Comparison of ENCODE assay signal across 20 cellular contexts in the genomic region with DNA sequence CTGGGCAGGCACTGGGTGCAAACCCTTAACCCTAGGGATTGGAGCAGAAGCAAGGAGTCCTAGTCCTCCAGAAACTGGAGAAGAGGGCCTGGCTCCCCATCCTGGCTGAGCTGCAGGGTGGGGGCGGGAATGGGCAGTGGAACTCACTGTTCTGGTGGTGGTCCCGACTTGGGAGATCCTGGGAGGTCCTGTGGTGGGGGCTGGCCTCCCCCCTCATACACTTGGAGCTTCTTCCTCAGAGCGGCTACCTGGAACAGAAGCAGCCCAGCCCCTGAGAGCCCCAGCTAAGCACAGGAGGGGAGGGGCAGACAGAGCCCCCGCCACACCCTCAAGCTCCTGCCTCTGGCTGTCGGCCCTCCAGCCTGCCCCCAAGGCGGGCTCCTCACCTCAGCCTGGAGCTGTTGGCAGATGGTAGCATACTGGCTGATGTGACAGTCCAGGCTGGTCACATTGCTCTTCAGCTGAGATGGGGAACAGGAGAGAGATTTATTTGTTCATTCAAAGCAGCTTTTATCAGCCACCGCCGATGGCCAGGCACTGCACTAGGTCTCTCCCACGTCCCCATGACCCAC. TPM values are rescaled to one million over a fixed set of nuclear protein-coding genes. Genes with fewer than 3 reads are reported as not detected.
"Had no signal": no experiment of that assay in that cellular context is flagged by ENCODE, and none has a peak within 500 bp of the region (broad histone marks: within the 10 kb centered on the region; RNA-seq: fewer than 3 reads in every experiment).

No MANE protein-coding gene starts in this region.

- H3K36me3 ChIP-seq: thyroid gland, uterus had no signal

- ATAC-seq: foreskin keratinocyte; naive thymus-derived CD4-positive, alpha-beta T cell had no signal

- H3K4me3 ChIP-seq: SK-N-MC, thyroid gland, uterus had no signal

- H3K4me3 Mint-ChIP-seq: activated CD4-positive, alpha-beta memory T cell treated with anti-CD3 and anti-CD28 coated beads, Interleukin-2, amount 10 ng/mL, durations not matched to agents 7 days and 5 days; activated naive CD8-positive, alpha-beta T cell; activated T-cell treated with anti-CD3 and anti-CD28 coated beads, Interleukin-2, amount 50 U/mL, for 24 hours; brain; naive thymus-derived CD4-positive, alpha-beta T cell had no signal

- H3K27me3 ChIP-seq: foreskin keratinocyte, neutrophil, thyroid gland, uterus had no signal

- H3K4me1 Mint-ChIP-seq: brain had no signal

- H3K4me1 ChIP-seq: foreskin keratinocyte, thyroid gland, uterus had no signal

- H3K27ac Mint-ChIP-seq: activated CD4-positive, alpha-beta memory T cell treated with anti-CD3 and anti-CD28 coated beads, Interleukin-2, amount 10 ng/mL, durations not matched to agents 7 days and 5 days; activated naive CD8-positive, alpha-beta T cell; activated T-cell treated with anti-CD3 and anti-CD28 coated beads, Interleukin-2, amount 50 U/mL, for 24 hours; naive thymus-derived CD4-positive, alpha-beta T cell had no signal

- H3K27ac ChIP-seq: foreskin keratinocyte, neutrophil, SK-N-MC, thyroid gland, uterus, WERI-Rb-1 had no signal

- H3K36me3 Mint-ChIP-seq: activated naive CD8-positive, alpha-beta T cell had no signal

- H3K9me3 ChIP-seq: neutrophil, thyroid gland, uterus had no signal

- H3K27me3 Mint-ChIP-seq: activated CD4-positive, alpha-beta memory T cell treated with anti-CD3 and anti-CD28 coated beads, Interleukin-2, amount 10 ng/mL, durations not matched to agents 7 days and 5 days; activated naive CD8-positive, alpha-beta T cell; activated T-cell treated with anti-CD3 and anti-CD28 coated beads, Interleukin-2, amount 50 U/mL, for 24 hours; naive thymus-derived CD4-positive, alpha-beta T cell had no signal

- H3K9me3 Mint-ChIP-seq: activated CD4-positive, alpha-beta memory T cell treated with anti-CD3 and anti-CD28 coated beads, Interleukin-2, amount 10 ng/mL, durations not matched to agents 7 days and 5 days; activated T-cell treated with anti-CD3 and anti-CD28 coated beads, Interleukin-2, amount 50 U/mL, for 24 hours; naive thymus-derived CD4-positive, alpha-beta T cell had no signal

- DNase-seq: activated CD4-positive, alpha-beta memory T cell treated with anti-CD3 and anti-CD28 coated beads, Interleukin-2, amount 10 ng/mL, durations not matched to agents 7 days and 5 days; activated gamma-delta T cell; activated T-cell treated with anti-CD3 and anti-CD28 coated beads, Interleukin-2, amount 50 U/mL, for 24 hours; amygdala; effector CD8-positive, alpha-beta T cell; foreskin keratinocyte; glutamatergic neuron; hypothalamus; mammary epithelial cell; naive thymus-derived CD4-positive, alpha-beta T cell; stimulated activated CD4-positive, alpha-beta T cell treated with anti-CD3 and anti-CD28 coated beads, Interleukin-1b, Interleukin-23, amount 100 ng/mL, for 48 hours; thyroid gland; uterus; WERI-Rb-1 had no signal

RNA-seq across cellular contexts. Expression of gene KIF18B, which starts 15.0 kb away (rescaled TPM):
- polyA plus RNA-seq: naive thymus-derived CD4-positive, alpha-beta T cell had no signal

RNA-seq across cellular contexts. Expression of gene GFAP, which starts 17.3 kb away (rescaled TPM):
- total RNA-seq: activated CD4-positive, alpha-beta memory T cell treated with anti-CD3 and anti-CD28 coated beads, Interleukin-2, amount 10 ng/mL, durations not matched to agents 7 days and 5 days; naive thymus-derived CD4-positive, alpha-beta T cell; T-helper 1 cell treated with Interleukin-12 subunit alpha and Interleukin-12 subunit beta and Interleukin-4 antibody, amounts not matched to agents 30 ng/mL and 1 ng/mL, for 36 hours had no signal
- polyA plus RNA-seq: mammary epithelial cell had no signal

RNA-seq across cellular contexts. Expression of gene C1QL1, which starts 35.5 kb away (rescaled TPM):
- total RNA-seq: mononuclear cell had no signal
- polyA plus RNA-seq: naive thymus-derived CD4-positive, alpha-beta T cell had no signal
